In the genomic region with DNA sequence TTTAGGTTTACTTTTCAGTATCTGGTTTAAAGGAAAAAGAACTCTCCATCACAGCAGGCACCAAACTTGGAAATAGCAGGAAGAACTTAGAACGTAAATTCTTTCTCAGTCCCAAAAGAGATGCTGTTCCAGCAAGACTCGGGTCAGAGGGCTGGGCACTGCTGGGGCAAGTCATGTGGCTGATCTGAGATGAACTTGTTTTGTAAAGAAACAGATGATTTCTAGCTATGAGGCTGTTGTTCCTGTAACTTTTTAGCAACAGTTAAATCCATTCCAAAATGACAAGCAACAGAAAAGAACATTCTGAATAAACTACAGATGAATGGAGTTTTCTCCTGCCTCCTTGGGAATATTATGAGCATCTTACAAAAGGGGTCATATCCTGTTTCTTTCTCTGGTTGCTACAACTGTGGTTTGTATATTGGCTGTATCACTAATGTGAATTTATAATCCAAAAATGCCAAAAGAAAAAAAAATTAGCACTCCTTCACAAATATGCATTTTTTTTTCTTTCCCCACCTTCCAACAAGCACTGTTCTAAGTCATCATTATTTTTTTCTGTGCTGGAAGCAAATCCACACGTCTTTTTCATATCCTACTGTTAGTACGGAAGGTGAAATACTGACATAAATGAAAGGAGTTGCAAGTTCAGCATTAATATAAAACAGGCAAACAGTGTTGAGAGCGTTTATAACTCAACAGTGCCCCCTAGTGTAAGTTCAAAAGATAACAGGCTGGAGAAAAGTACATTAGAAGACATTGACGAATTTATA, we compare ENCODE assay signal across 9 cellular contexts. TPM values are rescaled to one million over a fixed set of nuclear protein-coding genes. Genes with fewer than 3 reads are reported as not detected.
A peak's percentile ranks its signal among the peaks of the same experiment; 100 is the strongest.
DNase-seq lines count a peak whose midpoint lies in the region; TF ChIP-seq lines count a peak whose summit lies in the region.
"Had no signal": no experiment of that assay in that cellular context is flagged by ENCODE, and none has a peak within 500 bp of the region (broad histone marks: within the 10 kb centered on the region; RNA-seq: fewer than 3 reads in every experiment).

No MANE protein-coding gene starts in this region.

- DNase-seq in AG04449 (ENCODE audit: low read depth, low spot score) (peak; percentile 34), NAMALWA (ENCODE audit: low spot score) (peak; percentile 65), SW480 (ENCODE audit: low spot score) (peak; percentile 72), fibroblast of villous mesenchyme (ENCODE audit: low read depth) (peak; percentile 77), nucleus accumbens (lab: John Stamatoyannopoulos, UW) (peak in 29 of 56 donors; percentile 1 to 52 (median 17)), T-helper 9 cell (no peak)
- no peak for DNase-seq in stimulated activated CD4-positive, alpha-beta T cell treated with anti-CD3 and anti-CD28 coated beads, Interleukin-2, amount 100 ng/mL, for 48 hours

- TF ChIP-seq CTCF in AG04449 (IDR thresholded peaks at IDR 0.05; ENCODE audit: insufficient read depth, low read length, missing control alignments) (peak; percentile 34), GM12873 (IDR thresholded peaks at IDR 0.05; ENCODE audit: insufficient read depth, low read depth, low read length, missing control alignments) (peak; percentile 61), fibroblast of villous mesenchyme (IDR thresholded peaks at IDR 0.05; ENCODE audit: insufficient read depth, low read depth, low read length) (peak; percentile 74)

- H3K4me3 ChIP-seq in AG04449 (ENCODE audit: low read depth, low read length) (no peak overlapping the region), fibroblast of villous mesenchyme (ENCODE audit: low read depth, low read length) (no peak overlapping the region)

- POLR2A ChIA-PET in AG04449 (lab: Yijun Ruan, JAX): no interaction called here

- CTCF ChIA-PET in AG04449 (lab: Yijun Ruan, JAX): interaction anchor here (0.9 to 4.1 kb wide), 10 partner anchors 11 to 675 kb away, joined by 3 to 48 read pairs (median 4); no protein-coding TSS in a partner anchor

RNA-seq across cellular contexts. Expression of a gene that starts 31.0 kb away (rescaled TPM):
- not detected in 2 replicates for total RNA-seq in fibroblast of villous mesenchyme
- total RNA-seq: naive thymus-derived CD8-positive, alpha-beta T cell had no signal

Comparison
In these comparisons a context has a peak if more than half of its experiments do, and no peak if none do; other contexts are left out.
1. DNase-seq: peak in AG04449 (single experiment), NAMALWA (single experiment), SW480 (single experiment), fibroblast of villous mesenchyme (single experiment) and nucleus accumbens (29 of 56); none in stimulated activated CD4-positive, alpha-beta T cell treated with anti-CD3 and anti-CD28 coated beads, Interleukin-2, amount 100 ng/mL, for 48 hours (0 of 2) and T-helper 9 cell (single experiment).
2. Peak in every context shown above with its lines, with median percentiles within 50 percentile points of each other: CTCF ChIP-seq.